Comparison of ENCODE assay signal across 16 cellular contexts in genomic region chr12:122137681-122138080, GRCh38. TPM values are rescaled to one million over a fixed set of nuclear protein-coding genes. Genes with fewer than 3 reads are reported as not detected.
DNase-seq lines count a peak whose midpoint lies in the region; ATAC-seq and TF ChIP-seq lines count a peak whose summit lies in the region.
"Had no signal": no experiment of that assay in that cellular context is flagged by ENCODE, and none has a peak within 500 bp of the region (broad histone marks: within the 10 kb centered on the region; RNA-seq: fewer than 3 reads in every experiment).

No MANE protein-coding gene starts in this region.

- ATAC-seq in GM21526 (IDR thresholded peaks at IDR 0.05; ENCODE audit: low FRiP score, unreplicated experiment) (no peak), GM19463 (IDR thresholded peaks at IDR 0.05; ENCODE audit: unreplicated experiment) (no peak)
- ATAC-seq: left ventricle myocardium superior had no signal

- no peak for TF ChIP-seq CTCF in 22Rv1 (IDR thresholded peaks at IDR 0.05)
- no peak for TF ChIP-seq CTCF in hepatocyte (IDR thresholded peaks at IDR 0.05; ENCODE audit: poor library complexity)

- H3K27ac ChIP-seq in 22Rv1 (0 out of 2 replicates have a peak overlapping the region, but pooled peaks have one; percentile 22), hepatocyte (no peak overlapping the region)
- H3K27ac ChIP-seq: BLaER1 had no signal

- H3K36me3 ChIP-seq in hepatocyte (replicated peaks; ENCODE audit: insufficient read depth, low read depth): no peaks in the 10 kb centered on the region

- H2AFZ ChIP-seq in hepatocyte: no peak overlapping the region

- H3K79me2 ChIP-seq in hepatocyte: no peaks in the 10 kb centered on the region

- no peak overlapping the region for H3K4me2 ChIP-seq in hepatocyte
- H3K4me2 ChIP-seq: BLaER1 had no signal

- H3K4me1 ChIP-seq in hepatocyte (ENCODE audit: insufficient read depth): no peaks in the 10 kb centered on the region

- H4K20me1 ChIP-seq in hepatocyte (ENCODE audit: insufficient read depth, poor library complexity, severe bottlenecking): no peaks in the 10 kb centered on the region

- no peak overlapping the region for H3K4me3 ChIP-seq in hepatocyte
- H3K4me3 ChIP-seq: BLaER1 had no signal

- H3K27me3 ChIP-seq in hepatocyte: no peaks in the 10 kb centered on the region
- H3K27me3 ChIP-seq: BLaER1 had no signal

- no peaks in the 10 kb centered on the region for H3K9me3 ChIP-seq in hepatocyte (ENCODE audit: low read depth)
- H3K9me3 ChIP-seq: BLaER1 had no signal

- H3K9me2 ChIP-seq in hepatocyte (replicated peaks; ENCODE audit: insufficient read depth): no peaks in the 10 kb centered on the region

- DNase-seq in G401 (ENCODE audit: low spot score) (peak; percentile 27), NCI-H69 (lab: John Stamatoyannopoulos, UW) (peak; percentile 30), hepatocyte (ENCODE audit: low spot score) (peak; percentile 43)
- DNase-seq in effector CD4-positive, alpha-beta T cell: no peak
- no peak for DNase-seq in effector CD8-positive, alpha-beta T cell (lab: John Stamatoyannopoulos, UW)
- DNase-seq: activated CD4-positive, alpha-beta T cell treated with anti-CD3 and anti-CD28 coated beads, Interleukin-2, amount 10 ng/mL, durations not matched to agents 7 days and 5 days; activated naive CD4-positive, alpha-beta T cell treated with anti-CD3 and anti-CD28 coated beads for 36 hours; foreskin fibroblast; left ventricle myocardium superior; NCI-H2029 treated with DMSO at 0.1 percent for 48 hours had no signal

- in situ Hi-C loops in G401 (cut with HindIII; ENCODE audit: low sequenced_read_pairs): no loop called here

- 76% methylated on average over 11 of the region's 11 CpGs for WGBS in hepatocyte (ENCODE audit: low lambda C conversion rate, missing lambda C conversion rate)

RNA-seq across cellular contexts. Expression of gene IL31, which starts 36.3 kb away (rescaled TPM):
- total RNA-seq in G401 (2014; rRNA removed; shearing (Covaris generic)): not detected in 2 replicates
- not detected in 2 replicates for total RNA-seq in hepatocyte
- polyA plus RNA-seq in hepatocyte: not detected in 2 replicates
- total RNA-seq: activated CD4-positive, alpha-beta T cell treated with anti-CD3 and anti-CD28 coated beads, Interleukin-2, amount 10 ng/mL, durations not matched to agents 7 days and 5 days; activated naive CD4-positive, alpha-beta T cell treated with anti-CD3 and anti-CD28 coated beads for 36 hours; left ventricle myocardium superior; SK-MEL-5 had no signal
- polyA plus RNA-seq: IgD-negative memory B cell had no signal

RNA-seq across cellular contexts. Expression of gene LRRC43, which starts 45.2 kb away (rescaled TPM):
- not detected in 2 replicates for total RNA-seq in G401 (2014; rRNA removed; shearing (Covaris generic))
- 0.24 and 1.7 TPM in 2 replicates for total RNA-seq in hepatocyte
- polyA plus RNA-seq in hepatocyte: 0.90 and 1.7 TPM in 2 replicates
- total RNA-seq: activated CD4-positive, alpha-beta T cell treated with anti-CD3 and anti-CD28 coated beads, Interleukin-2, amount 10 ng/mL, durations not matched to agents 7 days and 5 days; SK-MEL-5 had no signal
- polyA plus RNA-seq: IgD-negative memory B cell had no signal

RNA-seq across cellular contexts. Expression of gene MLXIP, which starts 59.1 kb away (rescaled TPM):
- 4.3 and 4.6 TPM in 2 replicates for total RNA-seq in G401 (2014; rRNA removed; shearing (Covaris generic))
- 5.6 and 11.5 TPM in 2 replicates for total RNA-seq in hepatocyte
- 33.1 and 39.4 TPM in 2 replicates for polyA plus RNA-seq in hepatocyte

Comparison
In these comparisons a context has a peak if more than half of its experiments do, and no peak if none do; other contexts are left out.
1. DNase-seq: peak in G401 (single experiment), NCI-H69 (single experiment) and hepatocyte (single experiment); none in effector CD4-positive, alpha-beta T cell (single experiment) and effector CD8-positive, alpha-beta T cell (single experiment).